In the genomic region with DNA sequence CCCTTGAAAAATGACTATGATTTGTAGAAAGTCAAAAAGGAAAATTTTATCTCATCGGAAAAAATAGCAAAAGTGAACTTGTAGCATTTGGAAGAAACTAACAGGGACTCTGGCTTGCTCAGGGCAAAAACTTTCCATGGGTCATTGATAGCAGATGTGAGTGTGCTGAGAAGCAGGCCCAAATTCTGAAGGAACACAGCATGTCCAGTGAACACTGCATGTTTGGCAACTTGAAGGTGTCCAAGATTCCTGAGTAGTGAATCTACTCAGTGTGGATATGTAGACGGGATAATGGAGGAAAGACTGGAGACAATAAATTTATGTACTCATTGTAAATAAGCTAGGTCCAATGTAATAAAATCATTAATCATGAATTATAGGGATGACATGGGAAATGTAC, we compare ENCODE assay signal across 28 cellular contexts. TPM values are rescaled to one million over a fixed set of nuclear protein-coding genes. Genes with fewer than 3 reads are reported as not detected.
A peak's percentile ranks its signal among the peaks of the same experiment; 100 is the strongest.
DNase-seq lines count a peak whose midpoint lies in the region; ATAC-seq and TF ChIP-seq lines count a peak whose summit lies in the region.
"Had no signal": no experiment of that assay in that cellular context is flagged by ENCODE, and none has a peak within 500 bp of the region (broad histone marks: within the 10 kb centered on the region; RNA-seq: fewer than 3 reads in every experiment).

No MANE protein-coding gene starts in this region.

- H3K4me3 ChIP-seq in ascending aorta (no peak overlapping the region), gastroesophageal sphincter (no peak overlapping the region), thoracic aorta (no peak overlapping the region), dorsolateral prefrontal cortex (no peak overlapping the region)

- H3K27ac ChIP-seq in ascending aorta (peak overlapping the region; percentile 27 to 67), gastroesophageal sphincter (no peak overlapping the region), thoracic aorta (peak overlapping the region; percentile 34 to 49), dorsolateral prefrontal cortex (no peak overlapping the region)
- H3K27ac ChIP-seq: neutrophil had no signal

- 52 to 63% methylated on average over 2 of the region's 2 CpGs for WGBS in gastroesophageal sphincter (ENCODE audit: low coverage in 1 of 2), 2 donors

- TF ChIP-seq CTCF in ascending aorta (IDR thresholded peaks at IDR 0.05) (no peak), gastroesophageal sphincter (IDR thresholded peaks at IDR 0.05) (no peak), thoracic aorta (IDR thresholded peaks at IDR 0.05) (no peak), dorsolateral prefrontal cortex (IDR thresholded peaks at IDR 0.05 in 54 of 56, conservative IDR thresholded peaks at IDR 0.05 in 2 of 56; ENCODE audit: low read depth in 1 of 56, partially characterized antibody in 56 of 56) (no peak)

- intact Hi-C loops in Right ventricle myocardium inferior (cut with DNase I) (no loop called here), cardiac septum (cut with DNase I) (no loop called here), ascending aorta (cut with DNase I) (loop anchor here (5.0 kb wide), 1 partner anchor 40 kb away; the partner anchor contains the start of gene TRIM38), dorsolateral prefrontal cortex (cut with DNase I) (no loop called here)

- H3K27me3 ChIP-seq in ascending aorta: no peaks in the 10 kb centered on the region
- peaks cover 4% of the 10 kb centered on the region for H3K27me3 ChIP-seq in gastroesophageal sphincter
- no peaks in the 10 kb centered on the region for H3K27me3 ChIP-seq in thoracic aorta (replicated peaks; ENCODE audit: insufficient read depth)
- no peaks in the 10 kb centered on the region for H3K27me3 ChIP-seq in dorsolateral prefrontal cortex
- H3K27me3 ChIP-seq: BE2C, neutrophil had no signal

- H3K9me3 ChIP-seq in ascending aorta: no peaks in the 10 kb centered on the region
- no peaks in the 10 kb centered on the region for H3K9me3 ChIP-seq in gastroesophageal sphincter
- H3K9me3 ChIP-seq in thoracic aorta: no peaks in the 10 kb centered on the region
- H3K9me3 ChIP-seq: BE2C, neutrophil had no signal

- DNase-seq in Right ventricle myocardium inferior (ENCODE audit: missing footprints) (no peak), cardiac septum (ENCODE audit: low spot score) (no peak), ascending aorta (ENCODE audit: low spot score in 2 of 2) (peak in 1 of 2 donors; percentile 74), thoracic aorta (ENCODE audit: low spot score) (peak; percentile 6), dorsolateral prefrontal cortex (no peak), HT-29 (ENCODE audit: low spot score) (no peak), Kasumi-1 (lab: John Stamatoyannopoulos, UW) (no peak)
- DNase-seq: 8988T; activated CD4-positive, alpha-beta T cell treated with anti-CD3 and anti-CD28 coated beads for 48 hours; activated CD8-positive, alpha-beta memory T cell treated with anti-CD3 and anti-CD28 coated beads for 24 hours; activated effector memory CD4-positive, alpha-beta T cell treated with Interleukin-2 at 50 U/mL for 16 hours; activated naive CD8-positive, alpha-beta T cell treated with anti-CD3 and anti-CD28 coated beads for 36 hours; BE2C; CD8-positive, alpha-beta memory T cell; cerebellar nuclear complex; H7; hippocampal formation; NCI-H446; NCI-H774; RPMI8226; stimulated activated naive CD8-positive, alpha-beta T cell treated with anti-CD3 and anti-CD28 coated beads, Interleukin-15, Interleukin-2, amounts not matched to agents 100 U/mL and 50 U/mL, for 24 hours; T-helper 2 cell had no signal

- ATAC-seq in Right ventricle myocardium inferior (peak; percentile 64), gastroesophageal sphincter (peak; percentile 50), thoracic aorta (ENCODE audit: insufficient number of reproducible peaks, low FRiP score, low read depth) (peak; percentile 82)
- ATAC-seq: left lobe of liver; stimulated activated naive CD8-positive, alpha-beta T cell treated with anti-CD3 and anti-CD28 coated beads, Interleukin-15, Interleukin-2, amounts not matched to agents 100 U/mL and 50 U/mL, for 24 hours had no signal

- no peaks in the 10 kb centered on the region for H3K36me3 ChIP-seq in ascending aorta
- H3K36me3 ChIP-seq in gastroesophageal sphincter: no peaks in the 10 kb centered on the region
- no peaks in the 10 kb centered on the region for H3K36me3 ChIP-seq in thoracic aorta
- H3K36me3 ChIP-seq: BE2C, neutrophil had no signal

- no peak for TF ChIP-seq EP300 in gastroesophageal sphincter (IDR thresholded peaks at IDR 0.05)

- H3K4me1 ChIP-seq in ascending aorta (peaks cover 0 to 5% of the 10 kb centered on the region in 2 donors), gastroesophageal sphincter (no peaks in the 10 kb centered on the region), thoracic aorta (ENCODE audit: control insufficient read depth in 1 of 2, low read depth in 2 of 2) (peaks cover 2 to 23% of the 10 kb centered on the region in 2 donors)

- no peak for TF ChIP-seq POLR2A in gastroesophageal sphincter (IDR thresholded peaks at IDR 0.05)

RNA-seq across cellular contexts. Expression of gene SLC17A2, which starts 8.2 kb away (rescaled TPM):
- total RNA-seq in Right ventricle myocardium inferior: not detected
- not detected for total RNA-seq in cardiac septum
- total RNA-seq in ascending aorta: not detected
- not detected for total RNA-seq in gastroesophageal sphincter
- not detected for total RNA-seq in thoracic aorta
- total RNA-seq in dorsolateral prefrontal cortex: not detected
- total RNA-seq in HT-29 (2014; rRNA removed; shearing (Covaris generic)): not detected in 2 replicates
- total RNA-seq: activated naive CD8-positive, alpha-beta T cell treated with anti-CD3 and anti-CD28 coated beads for 36 hours; CD8-positive, alpha-beta memory T cell; frontal cortex; H7; mesenteric fat pad; posterior vena cava had no signal

RNA-seq across cellular contexts. Expression of gene TRIM38, which starts 40.3 kb away (rescaled TPM):
- total RNA-seq in Right ventricle myocardium inferior: 2.7 TPM
- total RNA-seq in cardiac septum: 2.5 TPM
- 7.6 TPM for total RNA-seq in ascending aorta
- total RNA-seq in gastroesophageal sphincter: 10 to 100 TPM in 1 of 4 donors, 1 to 10 TPM in 3; 6.1 to 10.4 (median 8.2) TPM
- 10 to 100 TPM; 19.5 to 25.1 TPM for total RNA-seq in thoracic aorta
- 1 to 10 TPM in 117 of 120 experiments, under 1 TPM in 3; 0.68 to 4.3 (median 1.8) TPM for total RNA-seq in dorsolateral prefrontal cortex
- 2.5 and 4.0 TPM in 2 replicates for total RNA-seq in HT-29 (2014; rRNA removed; shearing (Covaris generic))

RNA-seq across cellular contexts. Expression of gene SLC17A3, which starts 48.3 kb away (rescaled TPM):
- total RNA-seq in Right ventricle myocardium inferior: not detected
- not detected for total RNA-seq in cardiac septum
- not detected for total RNA-seq in ascending aorta
- not detected for total RNA-seq in gastroesophageal sphincter
- total RNA-seq in thoracic aorta: under 1 TPM in 1 of 2 donors, not detected in 1; 0.63 TPM
- under 1 TPM in 3 of 120 experiments, not detected in 117; 0.40 to 0.67 (median 0.63) TPM for total RNA-seq in dorsolateral prefrontal cortex
- total RNA-seq in HT-29 (2014; rRNA removed; shearing (Covaris generic)): not detected in 2 replicates
- total RNA-seq: activated naive CD8-positive, alpha-beta T cell treated with anti-CD3 and anti-CD28 coated beads for 36 hours; CD8-positive, alpha-beta memory T cell; frontal cortex; H7; mesenteric fat pad; posterior vena cava had no signal

Comparison
In these comparisons a context has a peak if more than half of its experiments do, and no peak if none do; other contexts are left out.
1. H3K27ac ChIP-seq: peak in ascending aorta (2 of 2) and thoracic aorta (2 of 2); none in gastroesophageal sphincter (0 of 4) and dorsolateral prefrontal cortex (0 of 59).
2. Peak in every context shown above with its lines, with median percentiles within 50 percentile points of each other: ATAC-seq.